13 cellular contexts compared by ENCODE assay signal in the genomic region with DNA sequence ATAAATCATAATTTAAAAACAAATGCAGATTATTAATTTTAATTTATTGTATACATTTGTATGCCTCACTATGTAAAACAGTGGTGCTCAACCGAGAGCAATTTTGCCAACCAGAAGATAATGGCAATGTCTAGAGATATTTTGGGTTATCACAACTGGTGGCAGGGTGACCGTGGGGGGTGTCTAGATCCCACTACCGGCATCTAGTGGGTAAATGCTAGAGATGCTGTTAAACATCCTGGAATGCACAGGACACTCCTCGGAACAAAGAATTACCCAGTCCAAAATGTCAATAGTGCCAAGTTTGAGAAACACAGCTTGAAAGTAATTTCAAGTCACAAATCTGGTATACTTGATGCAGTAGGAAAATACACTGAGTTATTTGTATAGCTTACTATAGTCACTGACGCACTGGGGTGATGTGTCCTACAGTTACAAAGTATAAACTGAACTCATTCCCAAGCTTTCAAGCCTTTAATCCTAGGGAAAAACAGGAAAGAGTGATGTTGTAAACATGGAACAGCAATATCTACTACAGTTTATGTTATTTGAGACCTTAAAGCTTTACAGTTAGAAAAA.
"Had no signal": no experiment of that assay in that cellular context is flagged by ENCODE, and none has a peak within 500 bp of the region (broad histone marks: within the 10 kb centered on the region; RNA-seq: fewer than 3 reads in every experiment).

No MANE protein-coding gene starts in this region.

- H3K27ac ChIP-seq: cardiac muscle cell, esophagus squamous epithelium, gastrocnemius medialis, stomach, thoracic aorta had no signal

- H3K36me3 ChIP-seq: cardiac muscle cell, esophagus squamous epithelium, gastrocnemius medialis, stomach, thoracic aorta had no signal

- H3K27me3 ChIP-seq: cardiac muscle cell, esophagus squamous epithelium, gastrocnemius medialis, stomach had no signal

- H3K27ac Mint-ChIP-seq: activated CD4-positive, alpha-beta memory T cell treated with anti-CD3 and anti-CD28 coated beads for 36 hours; activated naive CD8-positive, alpha-beta T cell treated with anti-CD3 and anti-CD28 coated beads, Interleukin-2, amount 10 ng/mL, durations not matched to agents 7 days and 5 days; mesothelial cell of epicardium; T-helper 2 cell treated with Interferon-gamma antibody and Interleukin-4, amounts not matched to agents 5 μg/mL and 100 μg/mL, for 36 hours had no signal

- H3K9me3 Mint-ChIP-seq: activated CD4-positive, alpha-beta memory T cell treated with anti-CD3 and anti-CD28 coated beads for 36 hours; activated naive CD8-positive, alpha-beta T cell treated with anti-CD3 and anti-CD28 coated beads, Interleukin-2, amount 10 ng/mL, durations not matched to agents 7 days and 5 days; neural crest cell had no signal

- H3K4me3 ChIP-seq: cardiac muscle cell, esophagus squamous epithelium, gastrocnemius medialis, stomach, thoracic aorta had no signal

- H3K27me3 Mint-ChIP-seq: activated CD4-positive, alpha-beta memory T cell treated with anti-CD3 and anti-CD28 coated beads for 36 hours; activated naive CD8-positive, alpha-beta T cell treated with anti-CD3 and anti-CD28 coated beads, Interleukin-2, amount 10 ng/mL, durations not matched to agents 7 days and 5 days had no signal

- H3K4me1 ChIP-seq: esophagus squamous epithelium, gastrocnemius medialis, stomach had no signal

- H3K4me3 Mint-ChIP-seq: activated CD4-positive, alpha-beta memory T cell treated with anti-CD3 and anti-CD28 coated beads for 36 hours; activated naive CD8-positive, alpha-beta T cell treated with anti-CD3 and anti-CD28 coated beads, Interleukin-2, amount 10 ng/mL, durations not matched to agents 7 days and 5 days; mesothelial cell of epicardium; neural crest cell; T-helper 2 cell treated with Interferon-gamma antibody and Interleukin-4, amounts not matched to agents 5 μg/mL and 100 μg/mL, for 36 hours had no signal

- H3K9me3 ChIP-seq: esophagus squamous epithelium, gastrocnemius medialis, stomach, thoracic aorta had no signal

- H3K4me1 Mint-ChIP-seq: activated naive CD8-positive, alpha-beta T cell treated with anti-CD3 and anti-CD28 coated beads, Interleukin-2, amount 10 ng/mL, durations not matched to agents 7 days and 5 days; mesothelial cell of epicardium; neural crest cell had no signal

- DNase-seq: activated CD4-positive, alpha-beta memory T cell treated with anti-CD3 and anti-CD28 coated beads for 36 hours; activated CD4-positive, alpha-beta T cell treated with anti-CD3 and anti-CD28 coated beads for 1 hour; activated naive CD8-positive, alpha-beta T cell treated with anti-CD3 and anti-CD28 coated beads, Interleukin-2, amount 10 ng/mL, durations not matched to agents 7 days and 5 days; activated T-cell treated with anti-CD3 and anti-CD28 coated beads, Interleukin-2, amount 50 U/mL, for 48 hours; aorta; esophagus squamous epithelium; gastrocnemius medialis; stomach had no signal

- ATAC-seq: gastrocnemius medialis had no signal
